In the genomic region with DNA sequence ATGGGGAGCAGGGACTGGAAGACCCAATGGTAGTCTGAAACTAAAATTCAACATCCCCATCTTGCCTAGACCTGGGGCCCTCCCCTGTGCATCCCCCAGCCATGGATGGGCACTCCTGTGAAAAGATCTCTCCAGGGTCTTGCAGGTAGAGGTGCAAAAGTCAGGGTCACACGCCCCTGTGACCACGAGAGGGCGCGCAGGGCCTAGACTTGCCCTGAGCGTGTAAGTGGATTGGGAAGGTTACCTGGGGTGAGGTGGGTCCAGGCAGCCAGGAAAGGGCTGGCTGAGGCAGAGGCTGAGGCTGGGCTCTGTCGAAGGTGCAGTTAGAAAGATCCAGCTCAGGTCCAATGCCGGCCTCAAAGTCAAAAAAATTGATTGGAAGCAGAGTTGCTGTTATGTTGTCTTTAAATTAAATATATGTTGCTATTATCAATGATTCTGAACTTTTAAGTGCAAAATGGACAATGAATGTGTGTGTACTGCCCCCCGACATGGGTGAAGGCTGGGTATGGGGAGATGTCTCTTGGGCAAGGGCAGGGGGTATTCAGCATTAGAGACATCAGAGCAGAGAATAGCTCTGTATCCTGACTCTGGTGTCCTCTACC, we compare ENCODE assay signal across 9 cellular contexts. TPM values are rescaled to one million over a fixed set of nuclear protein-coding genes. Genes with fewer than 3 reads are reported as not detected.
DNase-seq lines count a peak whose midpoint lies in the region; ATAC-seq, FAIRE-seq and TF ChIP-seq lines count a peak whose summit lies in the region.
"Had no signal": no experiment of that assay in that cellular context is flagged by ENCODE, and none has a peak within 500 bp of the region (broad histone marks: within the 10 kb centered on the region; RNA-seq: fewer than 3 reads in every experiment).

No MANE protein-coding gene starts in this region.

- intact Hi-C loops in lower leg skin (cut with DNase I; ENCODE audit: low total_unique reads), result loop anchor here (2.0 kb wide), 1 partner anchor 64 kb away; no protein-coding TSS in a partner anchor

- no peak for TF ChIP-seq POLR2A in lower leg skin (IDR thresholded peaks at IDR 0.05)

- no peak overlapping the region for H3K4me3 ChIP-seq in bronchial epithelial cell (ENCODE audit: low read depth, low read length)
- no peak overlapping the region for H3K4me3 ChIP-seq in lower leg skin (ENCODE audit: low read depth, poor library complexity, severe bottlenecking)

- peaks cover 4% of the 10 kb centered on the region for H3K27me3 ChIP-seq in bronchial epithelial cell (ENCODE audit: control insufficient read depth, insufficient read depth, low read length)

- no peak for ATAC-seq in GM21786 (IDR thresholded peaks at IDR 0.05; ENCODE audit: unreplicated experiment)

- FAIRE-seq in bronchial epithelial cell (lab: Jason Lieb, UNC), result no peak
- FAIRE-seq: A204.1 had no signal

- no peak overlapping the region for H3K27ac ChIP-seq in VCaP

- TF ChIP-seq CTCF in VCaP (conservative IDR thresholded peaks at IDR 0.05), result peak; percentile 97
- peak; percentile 94 for TF ChIP-seq CTCF in bronchial epithelial cell (IDR thresholded peaks at IDR 0.05; ENCODE audit: insufficient read depth, low read length, severe bottlenecking)
- peak in 1 of 3 donors; percentile 9 for TF ChIP-seq CTCF in lower leg skin (IDR thresholded peaks at IDR 0.05)

- DNase-seq in DMS 273 (lab: John Stamatoyannopoulos, UW; ENCODE audit: unreplicated experiment) (peak; percentile 80), DMS 273 treated with DMSO at 0.1 percent for 48 hours (lab: John Stamatoyannopoulos, UW) (no peak), NCI-H1092 (lab: John Stamatoyannopoulos, UW) (peak; percentile 56), bronchial epithelial cell (ENCODE audit: low read depth) (peak; percentile 75), lower leg skin (ENCODE audit: low spot score in 2 of 2) (peak; percentile 54 to 90)
- peak; percentile 12 to 13 for DNase-seq in stimulated activated CD8-positive, alpha-beta memory T cell treated with anti-CD3 and anti-CD28 coated beads, Interleukin-7, amount 100 ng/mL, for 1 hour (ENCODE audit: low read depth in 2 of 2)

- 16 to 30% methylated on average over 8 of the region's 8 CpGs for WGBS in lower leg skin, 2 donors

- no peaks in the 10 kb centered on the region for H3K36me3 ChIP-seq in bronchial epithelial cell (ENCODE audit: control insufficient read depth, insufficient read depth, low read length)

RNA-seq across cellular contexts. Expression of gene POU2F3, which starts 4.8 kb away (rescaled TPM):
- total RNA-seq in bronchial epithelial cell (0.90 TPM in 1 of 2 replicates, not detected in the other), lower leg skin (100 to 1,000 TPM in 3 of 4 donors, 10 to 100 TPM in 1; 74.1 to 112 (median 103) TPM)

RNA-seq across cellular contexts. Expression of gene OAF, which starts 24.3 kb away (rescaled TPM):
- 5.9 and 9.0 TPM in 2 replicates for total RNA-seq in bronchial epithelial cell
- 10 to 100 TPM in 2 of 4 donors, 1 to 10 TPM in 2; 3.0 to 15.4 (median 9.1) TPM for total RNA-seq in lower leg skin

Comparison
In these comparisons a context has a peak if more than half of its experiments do, and no peak if none do; other contexts are left out.
1. RNA of gene POU2F3, which starts 4.8 kb away (total RNA-seq): 74.1 to 112 TPM in lower leg skin; 0.90 TPM in bronchial epithelial cell; every median in the first group is over 10 times any median in the second.